In genomic region chr2:113173563-113174368, GRCh38 we compare ENCODE assay signal across 1 cellular context.
TF ChIP-seq lines count a peak whose summit lies in the region.

PSD4 (plus strand) TSS chr2:113173971; CDS start chr2:113182457, 8,486 bp downstream.

TF ChIP-seq in K562, 482 proteins besides CTCF, POLR2A, EP300 and RAD21 (continued from another document and continues in another):
- TF ChIP-seq RREB1 (CRISPR knock-in tag; IDR thresholded peaks at IDR 0.05), result no peak
- TF ChIP-seq TAF9B (IDR thresholded peaks at IDR 0.05; ENCODE audit: partially characterized antibody), result peak; percentile 63
- peak in 1 of 2 experiments; percentile 65; a peak in 1 of 3 replicates for TF ChIP-seq CBX3 (IDR thresholded peaks at IDR 0.05; ENCODE audit: borderline replicate concordance in 1 of 2, low read length in 2 of 2)
- no peak for TF ChIP-seq NR2C1 (IDR thresholded peaks at IDR 0.05)
- no peak for TF ChIP-seq NR2C1 (tag; IDR thresholded peaks at IDR 0.05)
- no peak for TF ChIP-seq ZNF696 (CRISPR knock-in tag; conservative IDR thresholded peaks at IDR 0.05)
- no peak for TF ChIP-seq KAT2B (IDR thresholded peaks at IDR 0.05; ENCODE audit: low read depth, low read length)
- no peak for TF ChIP-seq ZNF431 (CRISPR knock-in tag; IDR thresholded peaks at IDR 0.05)
- TF ChIP-seq NR2F6 (CRISPR knock-in tag; IDR thresholded peaks at IDR 0.05), result no peak
- 0 out of 2 replicates have a peak, but pooled peaks have one; percentile 59 for TF ChIP-seq MYC (IDR thresholded peaks at IDR 0.05; ENCODE audit: low read depth, low read length)
- no peak for TF ChIP-seq MYC (CRISPR knock-in tag; IDR thresholded peaks at IDR 0.05; ENCODE audit: borderline replicate concordance, low read depth)
- TF ChIP-seq ZNF639 (CRISPR knock-in tag; conservative IDR thresholded peaks at IDR 0.05 in 1 of 2, IDR thresholded peaks at IDR 0.05 in 1 of 2), result peak in 1 of 2 experiments; percentile 65; a peak in 2 of 4 replicates
- TF ChIP-seq ZBTB17 (CRISPR knock-in tag; IDR thresholded peaks at IDR 0.05), result peak; percentile 68; the same call in 1 of the 2 replicates
- TF ChIP-seq E2F6 (IDR thresholded peaks at IDR 0.05; ENCODE audit: borderline replicate concordance in 1 of 2, extremely low read depth in 1 of 2, insufficient read depth in 1 of 2, insufficient read length in 1 of 2, low read depth in 1 of 2, low read length in 1 of 2, poor library complexity in 1 of 2, severe bottlenecking in 1 of 2), result peak in 1 of 2 experiments; percentile 43
- TF ChIP-seq ZNF23 (CRISPR knock-in tag; IDR thresholded peaks at IDR 0.05), result no peak
- no peak for TF ChIP-seq TCF7L2 (IDR thresholded peaks at IDR 0.05; ENCODE audit: low read depth, low read length)
- peak; percentile 93 for TF ChIP-seq PHF20 (IDR thresholded peaks at IDR 0.05; ENCODE audit: partially characterized antibody)
- no peak for TF ChIP-seq STAT6 (CRISPR knock-in tag; IDR thresholded peaks at IDR 0.05)
- no peak for TF ChIP-seq PHB (CRISPR knock-in tag; IDR thresholded peaks at IDR 0.05)
- TF ChIP-seq ZNF77 (CRISPR knock-in tag; IDR thresholded peaks at IDR 0.05), result no peak
- peak; percentile 87 for TF ChIP-seq ELF1 (tag; IDR thresholded peaks at IDR 0.05)
- peak; percentile 79 for TF ChIP-seq SPI1 (IDR thresholded peaks at IDR 0.05; ENCODE audit: borderline replicate concordance, low read depth, low read length)
- TF ChIP-seq OTX1 (CRISPR knock-in tag; IDR thresholded peaks at IDR 0.05), result peak; percentile 10; the same call in 1 of the 2 replicates
- TF ChIP-seq YBX1 (IDR thresholded peaks at IDR 0.05), result no peak
- no peak; the same call in 1 of the 2 replicates for TF ChIP-seq ZNF263 (CRISPR knock-in tag; IDR thresholded peaks at IDR 0.05; ENCODE audit: borderline replicate concordance)
- peak; percentile 84 for TF ChIP-seq TAF1 (IDR thresholded peaks at IDR 0.05; ENCODE audit: control insufficient read depth, extremely low read depth, insufficient read depth, low read length, severe bottlenecking)
- peak; percentile 5; the same call in 1 of the 2 replicates for TF ChIP-seq NFIC (IDR thresholded peaks at IDR 0.05)
- TF ChIP-seq NELFE (IDR thresholded peaks at IDR 0.05; ENCODE audit: insufficient read depth, insufficient read length), result no peak
- TF ChIP-seq GATAD2B (IDR thresholded peaks at IDR 0.05; ENCODE audit: borderline replicate concordance), result 0 out of 2 replicates have a peak, but pooled peaks have one; percentile 22
- TF ChIP-seq TCF15 (CRISPR knock-in tag; IDR thresholded peaks at IDR 0.05), result no peak
- peak; percentile 89 for TF ChIP-seq KDM5B (IDR thresholded peaks at IDR 0.05; ENCODE audit: insufficient replicate concordance, low read depth, low read length)
- peak; percentile 87; the same call in 1 of the 2 replicates for TF ChIP-seq ZBTB26 (CRISPR knock-in tag; IDR thresholded peaks at IDR 0.05)
- TF ChIP-seq IRF2 (CRISPR knock-in tag; IDR thresholded peaks at IDR 0.05), result no peak
- TF ChIP-seq FOSL1 (tag; conservative IDR thresholded peaks at IDR 0.05), result peak; percentile 36; the same call in 1 of the 2 replicates
- TF ChIP-seq, protein P1, sequence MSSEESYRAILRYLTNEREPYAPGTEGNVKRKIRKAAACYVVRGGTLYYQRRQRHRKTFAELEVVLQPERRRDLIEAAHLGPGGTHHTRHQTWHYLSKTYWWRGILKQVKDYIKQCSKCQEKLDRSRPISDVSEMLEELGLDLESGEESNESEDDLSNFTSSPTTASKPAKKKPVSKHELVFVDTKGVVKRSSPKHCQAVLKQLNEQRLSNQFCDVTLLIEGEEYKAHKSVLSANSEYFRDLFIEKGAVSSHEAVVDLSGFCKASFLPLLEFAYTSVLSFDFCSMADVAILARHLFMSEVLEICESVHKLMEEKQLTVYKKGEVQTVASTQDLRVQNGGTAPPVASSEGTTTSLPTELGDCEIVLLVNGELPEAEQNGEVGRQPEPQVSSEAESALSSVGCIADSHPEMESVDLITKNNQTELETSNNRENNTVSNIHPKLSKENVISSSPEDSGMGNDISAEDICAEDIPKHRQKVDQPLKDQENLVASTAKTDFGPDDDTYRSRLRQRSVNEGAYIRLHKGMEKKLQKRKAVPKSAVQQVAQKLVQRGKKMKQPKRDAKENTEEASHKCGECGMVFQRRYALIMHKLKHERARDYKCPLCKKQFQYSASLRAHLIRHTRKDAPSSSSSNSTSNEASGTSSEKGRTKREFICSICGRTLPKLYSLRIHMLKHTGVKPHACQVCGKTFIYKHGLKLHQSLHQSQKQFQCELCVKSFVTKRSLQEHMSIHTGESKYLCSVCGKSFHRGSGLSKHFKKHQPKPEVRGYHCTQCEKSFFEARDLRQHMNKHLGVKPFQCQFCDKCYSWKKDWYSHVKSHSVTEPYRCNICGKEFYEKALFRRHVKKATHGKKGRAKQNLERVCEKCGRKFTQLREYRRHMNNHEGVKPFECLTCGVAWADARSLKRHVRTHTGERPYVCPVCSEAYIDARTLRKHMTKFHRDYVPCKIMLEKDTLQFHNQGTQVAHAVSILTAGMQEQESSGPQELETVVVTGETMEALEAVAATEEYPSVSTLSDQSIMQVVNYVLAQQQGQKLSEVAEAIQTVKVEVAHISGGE (CRISPR knock-in tag; IDR thresholded peaks at IDR 0.05), result peak in 2 of 3 experiments; percentile 46 to 91; a peak in 2 of 6 replicates
- TF ChIP-seq, protein P2, sequence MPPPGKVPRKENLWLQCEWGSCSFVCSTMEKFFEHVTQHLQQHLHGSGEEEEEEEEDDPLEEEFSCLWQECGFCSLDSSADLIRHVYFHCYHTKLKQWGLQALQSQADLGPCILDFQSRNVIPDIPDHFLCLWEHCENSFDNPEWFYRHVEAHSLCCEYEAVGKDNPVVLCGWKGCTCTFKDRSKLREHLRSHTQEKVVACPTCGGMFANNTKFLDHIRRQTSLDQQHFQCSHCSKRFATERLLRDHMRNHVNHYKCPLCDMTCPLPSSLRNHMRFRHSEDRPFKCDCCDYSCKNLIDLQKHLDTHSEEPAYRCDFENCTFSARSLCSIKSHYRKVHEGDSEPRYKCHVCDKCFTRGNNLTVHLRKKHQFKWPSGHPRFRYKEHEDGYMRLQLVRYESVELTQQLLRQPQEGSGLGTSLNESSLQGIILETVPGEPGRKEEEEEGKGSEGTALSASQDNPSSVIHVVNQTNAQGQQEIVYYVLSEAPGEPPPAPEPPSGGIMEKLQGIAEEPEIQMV (tag; conservative IDR thresholded peaks at IDR 0.05; ENCODE audit: low read depth), result no peak
- no peak for TF ChIP-seq FUS (optimal IDR thresholded peaks at IDR 0.05; ENCODE audit: low read depth, low read length)
- peak; percentile 91 for TF ChIP-seq ZFX (CRISPR knock-in tag; IDR thresholded peaks at IDR 0.05)
- TF ChIP-seq ELK3 (CRISPR knock-in tag; IDR thresholded peaks at IDR 0.05), result no peak
- no peak for TF ChIP-seq SREBF2 (CRISPR knock-in tag; IDR thresholded peaks at IDR 0.05)
- no peak; the same call in 1 of the 2 replicates for TF ChIP-seq BACH1 (tag; IDR thresholded peaks at IDR 0.05)
- TF ChIP-seq, protein P3, sequence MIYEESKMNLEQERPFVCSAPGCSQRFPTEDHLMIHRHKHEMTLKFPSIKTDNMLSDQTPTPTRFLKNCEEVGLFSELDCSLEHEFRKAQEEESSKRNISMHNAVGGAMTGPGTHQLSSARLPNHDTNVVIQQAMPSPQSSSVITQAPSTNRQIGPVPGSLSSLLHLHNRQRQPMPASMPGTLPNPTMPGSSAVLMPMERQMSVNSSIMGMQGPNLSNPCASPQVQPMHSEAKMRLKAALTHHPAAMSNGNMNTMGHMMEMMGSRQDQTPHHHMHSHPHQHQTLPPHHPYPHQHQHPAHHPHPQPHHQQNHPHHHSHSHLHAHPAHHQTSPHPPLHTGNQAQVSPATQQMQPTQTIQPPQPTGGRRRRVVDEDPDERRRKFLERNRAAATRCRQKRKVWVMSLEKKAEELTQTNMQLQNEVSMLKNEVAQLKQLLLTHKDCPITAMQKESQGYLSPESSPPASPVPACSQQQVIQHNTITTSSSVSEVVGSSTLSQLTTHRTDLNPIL (CRISPR knock-in tag; IDR thresholded peaks at IDR 0.05), result no peak
- peak; percentile 78; the same call in 1 of the 2 replicates for TF ChIP-seq PHF8 (IDR thresholded peaks at IDR 0.05; ENCODE audit: borderline replicate concordance, low read length)
